20 cellular contexts compared by ENCODE assay signal in the genomic region with DNA sequence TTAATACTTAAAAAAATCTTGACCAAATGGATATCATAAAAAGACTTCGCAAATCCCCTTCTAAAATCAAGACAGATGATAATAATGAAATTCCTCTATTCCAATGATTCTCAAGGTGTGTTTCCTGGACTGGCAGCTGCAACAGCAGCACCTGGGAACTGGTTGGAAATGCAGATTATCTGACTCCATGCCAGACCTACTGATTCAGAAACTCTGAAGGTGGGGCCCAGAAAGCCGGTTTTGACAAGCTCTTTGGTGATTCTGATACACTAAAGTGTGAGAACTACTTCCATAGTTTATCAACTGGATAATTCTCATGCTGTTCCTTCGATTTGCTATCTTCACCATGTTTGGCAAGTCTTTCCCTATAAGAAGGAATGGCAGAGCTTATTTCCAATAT.
A peak's percentile ranks its signal among the peaks of the same experiment; 100 is the strongest.
DNase-seq lines count a peak whose midpoint lies in the region; ATAC-seq and TF ChIP-seq lines count a peak whose summit lies in the region.
"Had no signal": no experiment of that assay in that cellular context is flagged by ENCODE, and none has a peak within 500 bp of the region (broad histone marks: within the 10 kb centered on the region; RNA-seq: fewer than 3 reads in every experiment).

No MANE protein-coding gene starts in this region.

- H3K9me3 ChIP-seq in mammary epithelial cell (replicated peaks; ENCODE audit: insufficient read depth, low read length) (no peaks in the 10 kb centered on the region), suprapubic skin (no peaks in the 10 kb centered on the region), smooth muscle cell (replicated peaks; ENCODE audit: low read depth) (no peaks in the 10 kb centered on the region)
- no peaks in the 10 kb centered on the region for H3K9me3 ChIP-seq in effector memory CD4-positive, alpha-beta T cell (ENCODE audit: control insufficient read depth, low read length)
- H3K9me3 ChIP-seq: A549, Caco-2 had no signal

- H3K36me3 ChIP-seq in mammary epithelial cell (ENCODE audit: insufficient read depth, low read length) = no peaks in the 10 kb centered on the region
- no peaks in the 10 kb centered on the region for H3K36me3 ChIP-seq in suprapubic skin
- H3K36me3 ChIP-seq in smooth muscle cell (ENCODE audit: low read depth) = no peaks in the 10 kb centered on the region
- no peaks in the 10 kb centered on the region for H3K36me3 ChIP-seq in effector memory CD4-positive, alpha-beta T cell (ENCODE audit: control insufficient read depth, insufficient read depth, low read length)
- H3K36me3 ChIP-seq: BLaER1 treated with 17β-estradiol and CSF1 and Interleukin-3, amounts not matched to agents 10 nM and 100 nM had no signal

- H3K27me3 Mint-ChIP-seq in MCF 10A (ENCODE audit: insufficient read depth, unreplicated experiment) = no peaks in the 10 kb centered on the region
- H3K27me3 Mint-ChIP-seq: B cell; CD4-positive, alpha-beta T cell had no signal

- dilution Hi-C loops in mammary epithelial cell (cut with HindIII; ENCODE audit: low sequenced_read_pairs) = no loop called here

- TF ChIP-seq CTCF in mammary epithelial cell (conservative IDR thresholded peaks at IDR 0.05 in 1 of 2, IDR thresholded peaks at IDR 0.05 in 1 of 2; ENCODE audit: extremely low read depth in 1 of 2, insufficient read depth in 1 of 2, low read depth in 1 of 2, low read length in 2 of 2) = no peak
- TF ChIP-seq CTCF in MCF 10A (IDR thresholded peaks at IDR 0.05; ENCODE audit: unreplicated experiment) = no peak
- TF ChIP-seq CTCF in foreskin keratinocyte (conservative IDR thresholded peaks at IDR 0.05) = no peak
- no peak for TF ChIP-seq CTCF in suprapubic skin (IDR thresholded peaks at IDR 0.05)
- TF ChIP-seq CTCF in smooth muscle cell (IDR thresholded peaks at IDR 0.05; ENCODE audit: borderline replicate concordance, insufficient read depth, poor library complexity, severe bottlenecking) = no peak

- peaks cover 14% of the 10 kb centered on the region for H3K9me3 Mint-ChIP-seq in MCF 10A (ENCODE audit: unreplicated experiment)

- H3K4me2 ChIP-seq in mammary epithelial cell (ENCODE audit: insufficient read depth, low read depth, low read length) = peak overlapping the region; percentile 7
- H3K4me2 ChIP-seq in smooth muscle cell = no peak overlapping the region
- H3K4me2 ChIP-seq: A549; BLaER1 treated with 17β-estradiol and CSF1 and Interleukin-3, amounts not matched to agents 10 nM and 100 nM had no signal

- ATAC-seq in esophagus mucosa = peak; percentile 76
- ATAC-seq in foreskin keratinocyte = peak; percentile 51
- ATAC-seq: A549; CD8-positive, alpha-beta T cell had no signal

- H3K4me3 Mint-ChIP-seq in MCF 10A (ENCODE audit: unreplicated experiment) = no peak overlapping the region
- H3K4me3 Mint-ChIP-seq: B cell; CD4-positive, alpha-beta T cell; CD8-positive, alpha-beta T cell had no signal

- DNase-seq in mammary epithelial cell = peak; percentile 65
- DNase-seq in MCF 10A (ENCODE audit: unreplicated experiment) = no peak
- peak in 1 of 2 donors; percentile 71 for DNase-seq in foreskin keratinocyte
- no peak for DNase-seq in suprapubic skin (ENCODE audit: low spot score in 2 of 2)
- DNase-seq in GM19238 (ENCODE audit: insufficient read length, low spot score) = no peak
- DNase-seq in smooth muscle cell (lab: John Stamatoyannopoulos, UW; ENCODE audit: unreplicated experiment) = no peak
- DNase-seq in effector memory CD4-positive, alpha-beta T cell = no peak
- DNase-seq: AML-193; Caco-2; Calu3; CD4-positive, alpha-beta T cell; CD8-positive, alpha-beta T cell; DMS79 treated with DMSO at 0.1 percent for 48 hours; GF-D8 had no signal

- H3K79me2 ChIP-seq in mammary epithelial cell (ENCODE audit: insufficient read depth, low read length) (no peaks in the 10 kb centered on the region), smooth muscle cell (ENCODE audit: low read depth) (no peaks in the 10 kb centered on the region)

- WGBS in mammary epithelial cell (ENCODE audit: low coverage, missing lambda C conversion rate) = 85% methylated on average over 3 of the region's 3 CpGs
- 49% methylated on average over 3 of the region's 3 CpGs for WGBS in suprapubic skin
- 80% methylated on average over 3 of the region's 3 CpGs for WGBS in smooth muscle cell (ENCODE audit: low lambda C conversion rate)

- TF ChIP-seq EP300 in suprapubic skin (IDR thresholded peaks at IDR 0.05) = no peak

- H3K27ac Mint-ChIP-seq in MCF 10A (ENCODE audit: low read depth, unreplicated experiment) = no peak overlapping the region
- H3K27ac Mint-ChIP-seq: B cell; CD4-positive, alpha-beta T cell; CD8-positive, alpha-beta T cell had no signal

- CTCF ChIA-PET in mammary epithelial cell (lab: Charles Lee; ENCODE audit: low non-redundant PET) (no interaction called here), MCF 10A (lab: Yijun Ruan, JAX) (interaction anchor here (1.6 kb wide), 1 partner anchor 15 kb away, joined by 4 read pairs; no protein-coding TSS in a partner anchor)

- no peaks in the 10 kb centered on the region for H3K4me1 Mint-ChIP-seq in MCF 10A (ENCODE audit: insufficient read depth, unreplicated experiment)
- H3K4me1 Mint-ChIP-seq: B cell had no signal

- H3K9ac ChIP-seq in mammary epithelial cell (ENCODE audit: insufficient read depth, low read length) = no peak overlapping the region
- no peak overlapping the region for H3K9ac ChIP-seq in smooth muscle cell (ENCODE audit: low read depth)
- H3K9ac ChIP-seq: BLaER1 treated with 17β-estradiol and CSF1 and Interleukin-3, amounts not matched to agents 10 nM and 100 nM had no signal

- H2AFZ ChIP-seq in mammary epithelial cell (ENCODE audit: low read depth, low read length) (peak overlapping the region; percentile 24), smooth muscle cell (ENCODE audit: low read depth) (no peak overlapping the region)

- peaks cover 12% of the 10 kb centered on the region for H3K4me1 ChIP-seq in mammary epithelial cell (ENCODE audit: insufficient read depth, low read length)
- peaks cover 17% of the 10 kb centered on the region for H3K4me1 ChIP-seq in foreskin keratinocyte
- H3K4me1 ChIP-seq in suprapubic skin = peaks cover 6% of the 10 kb centered on the region
- no peaks in the 10 kb centered on the region for H3K4me1 ChIP-seq in smooth muscle cell (ENCODE audit: low read depth)
- no peaks in the 10 kb centered on the region for H3K4me1 ChIP-seq in effector memory CD4-positive, alpha-beta T cell (ENCODE audit: control insufficient read depth, insufficient read depth, low read length, poor library complexity, severe bottlenecking)
- H3K4me1 ChIP-seq: A549; BLaER1 treated with 17β-estradiol and CSF1 and Interleukin-3, amounts not matched to agents 10 nM and 100 nM; Caco-2 had no signal

- no peaks in the 10 kb centered on the region for H3F3A ChIP-seq in smooth muscle cell (ENCODE audit: low read depth)

- BruUV-seq in mammary epithelial cell (replicated peaks; lab: Mats Ljungman, UMichigan) (no TSS peak), MCF 10A (replicated peaks; lab: Mats Ljungman, UMichigan) (no TSS peak)

- H3K36me3 Mint-ChIP-seq in MCF 10A (ENCODE audit: insufficient read depth, unreplicated experiment) = no peaks in the 10 kb centered on the region
- H3K36me3 Mint-ChIP-seq: CD8-positive, alpha-beta T cell had no signal

- POLR2A ChIA-PET in MCF 10A (lab: Yijun Ruan, JAX) = interaction anchor here (0.7 to 1.2 kb wide), 3 partner anchors 13 to 137 kb away, joined by 3 to 6 read pairs (median 3); no protein-coding TSS in a partner anchor

- no peak for TF ChIP-seq POLR2A in suprapubic skin (IDR thresholded peaks at IDR 0.05)

- no peak overlapping the region for H3K4me3 ChIP-seq in mammary epithelial cell (replicated peaks in 1 of 3; ENCODE audit: insufficient read depth in 1 of 3, low read depth in 2 of 3, low read length in 3 of 3)
- H3K4me3 ChIP-seq in suprapubic skin = no peak overlapping the region
- no peak overlapping the region for H3K4me3 ChIP-seq in smooth muscle cell
- H3K4me3 ChIP-seq in effector memory CD4-positive, alpha-beta T cell (ENCODE audit: insufficient read depth, low read depth, low read length, poor library complexity, severe bottlenecking) = no peak overlapping the region
- H3K4me3 ChIP-seq: A549; BLaER1 treated with 17β-estradiol and CSF1 and Interleukin-3, amounts not matched to agents 10 nM and 100 nM had no signal

- H3K27ac ChIP-seq in mammary epithelial cell (ENCODE audit: insufficient read depth, low read depth, low read length) = no peak overlapping the region
- H3K27ac ChIP-seq in foreskin keratinocyte = peak overlapping the region; percentile 73
- peak overlapping the region; percentile 35 for H3K27ac ChIP-seq in suprapubic skin
- no peak overlapping the region for H3K27ac ChIP-seq in smooth muscle cell (ENCODE audit: low read depth)
- H3K27ac ChIP-seq in effector memory CD4-positive, alpha-beta T cell (ENCODE audit: insufficient read depth, low read length, poor library complexity, severe bottlenecking) = no peak overlapping the region
- H3K27ac ChIP-seq: 22Rv1; A549; BLaER1 treated with 17β-estradiol and CSF1 and Interleukin-3, amounts not matched to agents 10 nM and 100 nM; C4-2B had no signal

- no peaks in the 10 kb centered on the region for H3K27me3 ChIP-seq in mammary epithelial cell (ENCODE audit: insufficient read depth, low read length)
- H3K27me3 ChIP-seq in foreskin keratinocyte = no peaks in the 10 kb centered on the region
- no peaks in the 10 kb centered on the region for H3K27me3 ChIP-seq in suprapubic skin
- H3K27me3 ChIP-seq in smooth muscle cell (ENCODE audit: low read depth) = no peaks in the 10 kb centered on the region
- H3K27me3 ChIP-seq in effector memory CD4-positive, alpha-beta T cell (replicated peaks; ENCODE audit: control insufficient read depth, insufficient read depth, low read length, poor library complexity, severe bottlenecking) = no peaks in the 10 kb centered on the region
- H3K27me3 ChIP-seq: BLaER1 treated with 17β-estradiol and CSF1 and Interleukin-3, amounts not matched to agents 10 nM and 100 nM had no signal

- in situ Hi-C loops in mammary epithelial cell (cut with MboI; ENCODE audit: low sequenced_read_pairs in 2 of 2) = no loop called here

- H4K20me1 ChIP-seq in mammary epithelial cell (ENCODE audit: insufficient read depth, low read length) (no peaks in the 10 kb centered on the region), smooth muscle cell (ENCODE audit: low read depth) (no peaks in the 10 kb centered on the region)
- H4K20me1 ChIP-seq: BLaER1 treated with 17β-estradiol and CSF1 and Interleukin-3, amounts not matched to agents 10 nM and 100 nM had no signal

- intact Hi-C loops in mammary epithelial cell (cut with micrococcal nuclease) (no loop called here), MCF 10A (cut with micrococcal nuclease) (no loop called here)

Comparison
In these comparisons a context has a peak if more than half of its experiments do, and no peak if none do; other contexts are left out.
1. H3K27ac ChIP-seq: peak in foreskin keratinocyte (single experiment) and suprapubic skin (single experiment); none in mammary epithelial cell (single experiment), smooth muscle cell (single experiment) and effector memory CD4-positive, alpha-beta T cell (single experiment).